8 cellular contexts compared by ENCODE assay signal in the genomic region with DNA sequence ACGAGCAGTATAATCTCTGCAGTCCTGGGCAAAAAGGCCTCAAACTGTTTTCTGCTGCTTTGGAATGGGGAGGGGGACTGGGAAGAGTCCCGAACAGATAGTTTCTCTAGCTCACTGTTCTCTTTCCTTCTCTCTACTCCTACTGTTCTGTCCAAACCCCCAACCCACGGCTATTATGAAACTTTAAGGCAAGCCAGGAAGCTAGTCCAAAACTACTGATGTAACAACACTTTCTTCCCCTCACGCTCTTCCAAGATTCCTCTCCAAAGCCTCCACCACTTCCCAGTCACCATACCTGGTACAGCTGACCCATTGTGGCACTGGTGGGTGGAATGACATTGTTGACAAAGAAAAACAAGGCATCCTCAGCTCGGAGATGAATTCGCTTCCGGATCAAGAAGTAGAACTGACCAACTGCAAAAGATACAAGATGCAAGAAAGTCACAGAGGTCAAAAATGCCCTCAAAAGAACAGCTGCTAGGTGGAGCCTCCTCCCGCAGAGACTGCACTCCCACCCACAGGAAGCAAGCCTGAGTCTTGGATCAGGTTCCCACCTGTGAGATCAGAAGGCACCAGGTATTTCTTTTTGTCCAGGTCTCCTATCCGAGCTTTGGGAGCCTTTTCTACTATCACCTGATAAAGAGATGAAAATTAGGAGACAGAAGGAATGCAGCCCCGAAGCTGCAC. TPM values are rescaled to one million over a fixed set of nuclear protein-coding genes. Genes with fewer than 3 reads are reported as not detected.
A peak's percentile ranks its signal among the peaks of the same experiment; 100 is the strongest.
DNase-seq lines count a peak whose midpoint lies in the region; ATAC-seq, FAIRE-seq and TF ChIP-seq lines count a peak whose summit lies in the region.

No MANE protein-coding gene starts in this region.

- H3K4me3 ChIP-seq in SJCRH30 (peak overlapping the region; percentile 84), fibroblast of pulmonary artery (replicated peaks; ENCODE audit: low read depth, low read length) (peak overlapping the region; percentile 81), sigmoid colon (peak overlapping the region; percentile 74 to 100 (median 94))

- H3K36me3 ChIP-seq in SJCRH30 (peaks cover 8% of the 10 kb centered on the region; the same call in 1 of the 2 replicates), sigmoid colon (peaks cover 19 to 51% (median 25%) of the 10 kb centered on the region in 4 donors)

- TF ChIP-seq CTCF in fibroblast of pulmonary artery (IDR thresholded peaks at IDR 0.05; ENCODE audit: low read length, missing control alignments) (no peak), sigmoid colon (IDR thresholded peaks at IDR 0.05) (no peak)

- peak; percentile 88 for FAIRE-seq in GM12891 (lab: Jason Lieb, UNC)

- intact Hi-C loops in sigmoid colon (cut with DNase I) = loop anchor here (5.0 kb wide), 3 partner anchors 66 to 601 kb away; partner anchors contain the start of genes EIF5A and TMEM256

- no peak for TF ChIP-seq EP300 in sigmoid colon (IDR thresholded peaks at IDR 0.05)

- ATAC-seq in GM21381 (IDR thresholded peaks at IDR 0.05; ENCODE audit: unreplicated experiment) = no peak

- H3K4me1 ChIP-seq in SJCRH30 (0 out of 2 replicates have a peak, but pooled peaks cover 4% of the 10 kb centered on the region), sigmoid colon (peaks cover 0 to 41% (median 39%) of the 10 kb centered on the region in 4 donors)

- H3K27ac ChIP-seq in SJCRH30 = peak overlapping the region; percentile 79; the same call in 1 of the 2 replicates
- peak overlapping the region; percentile 96 to 99 (median 98) for H3K27ac ChIP-seq in sigmoid colon

- 11 to 47% methylated on average over 10 of the region's 10 CpGs for WGBS in sigmoid colon, 2 donors

- H3K9me3 ChIP-seq in SJCRH30 (replicated peaks) = no peaks in the 10 kb centered on the region
- H3K9me3 ChIP-seq in sigmoid colon = no peaks in the 10 kb centered on the region

- DNase-seq in GM12891 (ENCODE audit: insufficient read length, low spot score) = no peak
- DNase-seq in SJCRH30 = no peak
- DNase-seq in fibroblast of pulmonary artery (ENCODE audit: low read depth) = no peak
- DNase-seq in sigmoid colon = no peak
- DNase-seq in NCI-H524 (lab: John Stamatoyannopoulos, UW) = no peak
- no peak for DNase-seq in SHP77 treated with DMSO at 0.1 percent for 48 hours (lab: John Stamatoyannopoulos, UW)
- no peak for DNase-seq in COLO829 (ENCODE audit: low spot score)

- TF ChIP-seq POLR2A in GM12891 (IDR thresholded peaks at IDR 0.05; ENCODE audit: low read depth, low read length) (no peak), sigmoid colon (IDR thresholded peaks at IDR 0.05) (no peak)

- H3K27me3 ChIP-seq in SJCRH30 (no peaks in the 10 kb centered on the region), sigmoid colon (no peaks in the 10 kb centered on the region)

TF ChIP-seq in GM12891, 5 proteins besides CTCF, POLR2A, EP300 and RAD21:
- TF ChIP-seq POU2F2 (IDR thresholded peaks at IDR 0.05; ENCODE audit: low read depth, low read length) (no peak), TAF1 (IDR thresholded peaks at IDR 0.05; ENCODE audit: low read depth, low read length) (no peak), POLR2AphosphoS5 (IDR thresholded peaks at IDR 0.05; ENCODE audit: low read depth, low read length) (no peak), PAX5 (IDR thresholded peaks at IDR 0.05; ENCODE audit: insufficient read depth, low read length, severe bottlenecking) (no peak), SPI1 (IDR thresholded peaks at IDR 0.05; ENCODE audit: low read depth, low read length) (no peak)

RNA-seq across cellular contexts. Expression of gene GABARAP, which starts 1.1 kb away (rescaled TPM):
- polyA plus RNA-seq in GM12891 (2012; ENCODE audit: low read depth, missing spikeins) = 366 TPM
- total RNA-seq in SJCRH30 (2014; rRNA removed; shearing (Covaris generic)) = 139 and 141 TPM in 2 replicates
- 100 to 1,000 TPM; 147 to 645 (median 552) TPM for total RNA-seq in sigmoid colon
- 1,000 to 10,000 TPM in 2 of 3 donors, 100 to 1,000 TPM in 1; 572 to 1,215 (median 1,036) TPM for polyA plus RNA-seq in sigmoid colon

RNA-seq across cellular contexts. Expression of gene PHF23, which starts 1.9 kb away (rescaled TPM):
- polyA plus RNA-seq in GM12891 (2012; ENCODE audit: low read depth, missing spikeins) = 23.0 TPM
- 28.7 and 30.9 TPM in 2 replicates for total RNA-seq in SJCRH30 (2014; rRNA removed; shearing (Covaris generic))
- 10 to 100 TPM; 23.1 to 45.4 (median 35.4) TPM for total RNA-seq in sigmoid colon
- polyA plus RNA-seq in sigmoid colon = 10 to 100 TPM; 40.7 to 45.6 (median 45.1) TPM

RNA-seq across cellular contexts. Expression of gene DVL2, which starts 6.9 kb away (rescaled TPM):
- 24.0 TPM for polyA plus RNA-seq in GM12891 (2012; ENCODE audit: low read depth, missing spikeins)
- 33.4 and 39.0 TPM in 2 replicates for total RNA-seq in SJCRH30 (2014; rRNA removed; shearing (Covaris generic))
- 10 to 100 TPM; 36.4 to 56.2 (median 41.8) TPM for total RNA-seq in sigmoid colon
- 10 to 100 TPM; 12.0 to 30.7 (median 13.2) TPM for polyA plus RNA-seq in sigmoid colon

RNA-seq across cellular contexts. Expression of gene CTDNEP1, which starts 10.3 kb away (rescaled TPM):
- 94.2 TPM for polyA plus RNA-seq in GM12891 (2012; ENCODE audit: low read depth, missing spikeins)
- total RNA-seq in SJCRH30 (2014; rRNA removed; shearing (Covaris generic)) = 36.1 and 36.9 TPM in 2 replicates
- 10 to 100 TPM; 43.9 to 76.4 (median 53.0) TPM for total RNA-seq in sigmoid colon
- polyA plus RNA-seq in sigmoid colon = 100 to 1,000 TPM in 1 of 3 donors, 10 to 100 TPM in 2; 80.2 to 110 (median 82.9) TPM

RNA-seq across cellular contexts. Expression of gene ELP5, which starts 10.8 kb away (rescaled TPM):
- polyA plus RNA-seq in GM12891 (2012; ENCODE audit: low read depth, missing spikeins) = 57.9 TPM
- total RNA-seq in SJCRH30 (2014; rRNA removed; shearing (Covaris generic)) = 39.6 and 43.8 TPM in 2 replicates
- total RNA-seq in sigmoid colon = 10 to 100 TPM; 28.4 to 40.0 (median 34.2) TPM
- polyA plus RNA-seq in sigmoid colon = 10 to 100 TPM; 32.4 to 70.9 (median 42.9) TPM
